9 cellular contexts compared by ENCODE assay signal in genomic region chr3:188578579-188579363, GRCh38.
A peak's percentile ranks its signal among the peaks of the same experiment; 100 is the strongest.
DNase-seq lines count a peak whose midpoint lies in the region; ATAC-seq, FAIRE-seq and TF ChIP-seq lines count a peak whose summit lies in the region.
"Had no signal": no experiment of that assay in that cellular context is flagged by ENCODE, and none has a peak within 500 bp of the region (broad histone marks: within the 10 kb centered on the region; RNA-seq: fewer than 3 reads in every experiment).

No MANE protein-coding gene starts in this region.

- peaks cover 12% of the 10 kb centered on the region for H3K4me1 ChIP-seq in PC-3 (ENCODE audit: insufficient read depth, low read length)
- H3K4me1 ChIP-seq in sigmoid colon = peaks cover 0 to 83% (median 67%) of the 10 kb centered on the region in 4 donors
- H3K4me1 ChIP-seq in mucosa of descending colon (ENCODE audit: low read depth) = peaks cover 12% of the 10 kb centered on the region

- TF ChIP-seq EP300 in sigmoid colon (IDR thresholded peaks at IDR 0.05) = peak in 2 of 4 donors; percentile 11 to 75

- H3K9me2 ChIP-seq in PC-3 (replicated peaks; ENCODE audit: low read length) = no peaks in the 10 kb centered on the region

- DNase-seq in GM04503 (ENCODE audit: low read depth) = peak; percentile 75
- DNase-seq in PC-3 = peak; percentile 38
- peak; percentile 74 for DNase-seq in fibroblast of villous mesenchyme (ENCODE audit: low read depth)
- DNase-seq in sigmoid colon = peak; percentile 90
- no peak for DNase-seq in mucosa of descending colon
- DNase-seq in iPS-NIHi11 (ENCODE audit: low spot score) = no peak
- no peak for DNase-seq in D721Med (ENCODE audit: insufficient read length, low spot score)
- DNase-seq in GM13976 (ENCODE audit: low spot score) = no peak

- H3K27me3 ChIP-seq in PC-3 (ENCODE audit: low read length) (no peaks in the 10 kb centered on the region), sigmoid colon (no peaks in the 10 kb centered on the region)

- H2AFZ ChIP-seq in PC-3 (ENCODE audit: low read length) = no peak overlapping the region

- in situ Hi-C loops in GM13976 (cut with MboI; ENCODE audit: low sequenced_read_pairs, unreplicated experiment) = no loop called here

- intact Hi-C loops in PC-3 (cut with micrococcal nuclease) (no loop called here), sigmoid colon (cut with DNase I) (loop anchor here (10.0 kb wide), 1 partner anchor 524 kb away; no protein-coding TSS in a partner anchor), mucosa of descending colon (cut with DNase I, micrococcal nuclease) (no loop called here)

- BruUV-seq in PC-3 (replicated peaks; lab: Mats Ljungman, UMichigan) = no TSS peak

- ATAC-seq in PC-3 (no peak), mucosa of descending colon (no peak)

- no peaks in the 10 kb centered on the region for H3K79me2 ChIP-seq in PC-3 (ENCODE audit: low read length)

- FAIRE-seq in D721Med (lab: Jason Lieb, UNC) = no peak

- H3K36me3 ChIP-seq in PC-3 (ENCODE audit: low read depth, low read length) = no peaks in the 10 kb centered on the region
- no peaks in the 10 kb centered on the region for H3K36me3 ChIP-seq in sigmoid colon
- H3K36me3 ChIP-seq in mucosa of descending colon (ENCODE audit: low read depth) = no peaks in the 10 kb centered on the region

- 60 to 86% methylated on average over 6 of the region's 6 CpGs for WGBS in sigmoid colon, 2 donors

- H3K4me3 ChIP-seq in PC-3 (ENCODE audit: low read length) = no peak overlapping the region
- no peak overlapping the region for H3K4me3 ChIP-seq in fibroblast of villous mesenchyme (ENCODE audit: low read depth, low read length)
- H3K4me3 ChIP-seq in sigmoid colon = no peak overlapping the region
- H3K4me3 ChIP-seq in mucosa of descending colon = no peak overlapping the region

- CTCF ChIA-PET in PC-3 (lab: Charles Lee) = no interaction called here

- no peaks in the 10 kb centered on the region for H3K9me3 ChIP-seq in PC-3 (ENCODE audit: low read length)
- no peaks in the 10 kb centered on the region for H3K9me3 ChIP-seq in sigmoid colon
- no peaks in the 10 kb centered on the region for H3K9me3 ChIP-seq in mucosa of descending colon

- no peak overlapping the region for H3K4me2 ChIP-seq in PC-3 (ENCODE audit: low read length)

- no peak for TF ChIP-seq POLR2A in sigmoid colon (IDR thresholded peaks at IDR 0.05)

- no peak overlapping the region for H3K9ac ChIP-seq in PC-3 (ENCODE audit: low read length)

- TF ChIP-seq CTCF in PC-3 (conservative IDR thresholded peaks at IDR 0.05; ENCODE audit: low read depth, low read length) = no peak
- no peak for TF ChIP-seq CTCF in fibroblast of villous mesenchyme (IDR thresholded peaks at IDR 0.05; ENCODE audit: insufficient read depth, low read depth, low read length)
- no peak for TF ChIP-seq CTCF in sigmoid colon (IDR thresholded peaks at IDR 0.05)
- TF ChIP-seq CTCF in mucosa of descending colon (IDR thresholded peaks at IDR 0.05) = no peak
- no peak for TF ChIP-seq CTCF in D721Med (IDR thresholded peaks at IDR 0.05; ENCODE audit: insufficient read depth, missing control alignments)
- TF ChIP-seq CTCF in GM13976 (IDR thresholded peaks at IDR 0.05; ENCODE audit: borderline replicate concordance, control extremely low read depth, extremely low read depth, insufficient read depth, missing control alignments) = no peak

- no peaks in the 10 kb centered on the region for H4K20me1 ChIP-seq in PC-3 (ENCODE audit: low read length)

- POLR2A ChIA-PET in PC-3 (lab: Charles Lee; ENCODE audit: unreplicated experiment) = no interaction called here

- no peak overlapping the region for H3K27ac ChIP-seq in PC-3 (ENCODE audit: low read length)
- peak overlapping the region; percentile 65 to 85 (median 82) for H3K27ac ChIP-seq in sigmoid colon
- H3K27ac ChIP-seq: VCaP had no signal

- peaks cover 8% of the 10 kb centered on the region for H3F3A ChIP-seq in PC-3 (ENCODE audit: low read length, unreplicated experiment)

Comparison
In these comparisons a context has a peak if more than half of its experiments do, and no peak if none do; other contexts are left out.
1. DNase-seq: peak in GM04503 (single experiment), PC-3 (single experiment), fibroblast of villous mesenchyme (single experiment) and sigmoid colon (single experiment); none in mucosa of descending colon (0 of 3), iPS-NIHi11 (single experiment), D721Med (single experiment) and GM13976 (single experiment).